Comparison of ENCODE assay signal across 9 cellular contexts in the genomic region with DNA sequence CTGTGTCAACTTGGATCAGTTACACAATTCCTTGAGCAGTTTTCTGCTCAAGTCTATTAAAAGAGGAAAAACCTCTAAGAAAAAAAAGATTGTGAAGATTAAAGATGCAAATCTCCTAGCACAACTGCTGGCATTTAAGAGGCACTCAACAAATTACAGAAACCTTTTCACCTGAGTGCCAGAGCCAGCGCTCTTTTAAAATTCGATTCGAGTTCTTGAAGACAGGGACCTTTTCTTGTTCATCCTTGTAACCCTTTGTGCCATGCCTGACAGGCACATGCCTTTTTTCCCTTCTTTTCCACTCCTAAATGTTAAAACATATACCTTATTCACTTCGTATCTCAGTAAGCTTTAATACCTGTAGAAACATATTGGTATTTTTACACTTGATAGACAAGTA. TPM values are rescaled to one million over a fixed set of nuclear protein-coding genes. Genes with fewer than 3 reads are reported as not detected.
DNase-seq lines count a peak whose midpoint lies in the region; ATAC-seq and TF ChIP-seq lines count a peak whose summit lies in the region.
"Had no signal": no experiment of that assay in that cellular context is flagged by ENCODE, and none has a peak within 500 bp of the region (broad histone marks: within the 10 kb centered on the region; RNA-seq: fewer than 3 reads in every experiment).

No MANE protein-coding gene starts in this region.

- no peak for TF ChIP-seq CTCF in tibial artery (IDR thresholded peaks at IDR 0.05)

- no peaks in the 10 kb centered on the region for H3K9me3 ChIP-seq in tibial artery

- peak overlapping the region; percentile 96 for H3K27ac Mint-ChIP-seq in activated CD8-positive, alpha-beta memory T cell treated with anti-CD3 and anti-CD28 coated beads, Interleukin-2, amount 10 ng/mL, durations not matched to agents 7 days and 5 days
- H3K27ac Mint-ChIP-seq in activated naive CD4-positive, alpha-beta T cell treated with anti-CD3 and anti-CD28 coated beads, Interleukin-2, amount 50 U/mL, for 72 hours = peak overlapping the region; percentile 44 to 98

- no peaks in the 10 kb centered on the region for H3K27me3 ChIP-seq in tibial artery

- ATAC-seq in activated CD8-positive, alpha-beta memory T cell treated with anti-CD3 and anti-CD28 coated beads, Interleukin-2, amount 10 ng/mL, durations not matched to agents 7 days and 5 days = no peak
- ATAC-seq in activated naive CD4-positive, alpha-beta T cell treated with anti-CD3 and anti-CD28 coated beads, Interleukin-2, amount 50 U/mL, for 72 hours = no peak
- ATAC-seq in left colon (peak; percentile 17), GM19467 (IDR thresholded peaks at IDR 0.05; ENCODE audit: unreplicated experiment) (no peak), GM19463 (IDR thresholded peaks at IDR 0.05; ENCODE audit: unreplicated experiment) (no peak)

- H3K36me3 ChIP-seq in tibial artery = peaks cover 0 to 9% (median 0%) of the 10 kb centered on the region in 3 donors

- no peaks in the 10 kb centered on the region for H3K27me3 Mint-ChIP-seq in activated CD8-positive, alpha-beta memory T cell treated with anti-CD3 and anti-CD28 coated beads, Interleukin-2, amount 10 ng/mL, durations not matched to agents 7 days and 5 days

- peaks cover 22% of the 10 kb centered on the region for H3K36me3 Mint-ChIP-seq in activated CD8-positive, alpha-beta memory T cell treated with anti-CD3 and anti-CD28 coated beads, Interleukin-2, amount 10 ng/mL, durations not matched to agents 7 days and 5 days
- peaks cover 17 to 19% of the 10 kb centered on the region in 2 donors for H3K36me3 Mint-ChIP-seq in activated naive CD4-positive, alpha-beta T cell treated with anti-CD3 and anti-CD28 coated beads, Interleukin-2, amount 50 U/mL, for 72 hours

- CTCF ChIA-PET in activated CD8-positive, alpha-beta memory T cell treated with anti-CD3 and anti-CD28 coated beads, Interleukin-2, amount 10 ng/mL, durations not matched to agents 7 days and 5 days (lab: Charles Lee) = no interaction called here

- intact Hi-C loops in left colon (cut with DNase I, micrococcal nuclease) = no loop called here
- intact Hi-C loops in tibial artery (cut with DNase I; ENCODE audit: low total_unique reads) = no loop called here

- peaks cover 33% of the 10 kb centered on the region for H3K4me1 Mint-ChIP-seq in activated CD8-positive, alpha-beta memory T cell treated with anti-CD3 and anti-CD28 coated beads, Interleukin-2, amount 10 ng/mL, durations not matched to agents 7 days and 5 days

- H3K4me3 ChIP-seq in tibial artery = peak overlapping the region; percentile 65 to 67

- peak overlapping the region; percentile 89 for H3K4me3 Mint-ChIP-seq in activated CD8-positive, alpha-beta memory T cell treated with anti-CD3 and anti-CD28 coated beads, Interleukin-2, amount 10 ng/mL, durations not matched to agents 7 days and 5 days

- H3K4me1 ChIP-seq in tibial artery = peaks cover 0 to 23% (median 16%) of the 10 kb centered on the region in 4 donors

- peak overlapping the region; percentile 84 to 88 for H3K27ac ChIP-seq in tibial artery

- no peak for DNase-seq in activated CD8-positive, alpha-beta memory T cell treated with anti-CD3 and anti-CD28 coated beads, Interleukin-2, amount 10 ng/mL, durations not matched to agents 7 days and 5 days
- DNase-seq in activated CD8-positive, alpha-beta memory T cell treated with anti-CD3 and anti-CD28 coated beads, Interleukin-2, amount 50 U/mL, for 48 hours = no peak
- DNase-seq in activated naive CD4-positive, alpha-beta T cell treated with anti-CD3 and anti-CD28 coated beads, Interleukin-2, amount 50 U/mL, for 72 hours (ENCODE audit: low spot score in 2 of 2) = no peak
- DNase-seq in left colon = no peak
- no peak for DNase-seq in tibial artery
- DNase-seq in hepatic stellate cell (ENCODE audit: low spot score) = no peak
- DNase-seq: activated CD4-positive, alpha-beta T cell treated with anti-CD3 and anti-CD28 coated beads for 4 hours had no signal

- H3K9me3 Mint-ChIP-seq in activated CD8-positive, alpha-beta memory T cell treated with anti-CD3 and anti-CD28 coated beads, Interleukin-2, amount 10 ng/mL, durations not matched to agents 7 days and 5 days (ENCODE audit: low read depth) = no peaks in the 10 kb centered on the region
- no peaks in the 10 kb centered on the region for H3K9me3 Mint-ChIP-seq in activated naive CD4-positive, alpha-beta T cell treated with anti-CD3 and anti-CD28 coated beads, Interleukin-2, amount 50 U/mL, for 72 hours

RNA-seq across cellular contexts. Expression of gene NSUN6, which starts 0.8 kb away (rescaled TPM):
- total RNA-seq in activated CD8-positive, alpha-beta memory T cell treated with anti-CD3 and anti-CD28 coated beads, Interleukin-2, amount 10 ng/mL, durations not matched to agents 7 days and 5 days = 10 to 100 TPM; 19.0 to 24.9 TPM
- 10 to 100 TPM; 18.2 to 19.2 TPM for total RNA-seq in activated naive CD4-positive, alpha-beta T cell treated with anti-CD3 and anti-CD28 coated beads, Interleukin-2, amount 50 U/mL, for 72 hours
- total RNA-seq in left colon = 10 to 100 TPM; 10.2 to 13.8 TPM

RNA-seq across cellular contexts. Expression of gene ARL5B, which starts 8.6 kb away (rescaled TPM):
- 10 to 100 TPM; 10.6 to 12.2 TPM for total RNA-seq in activated CD8-positive, alpha-beta memory T cell treated with anti-CD3 and anti-CD28 coated beads, Interleukin-2, amount 10 ng/mL, durations not matched to agents 7 days and 5 days
- 10 to 100 TPM; 13.3 to 19.2 TPM for total RNA-seq in activated naive CD4-positive, alpha-beta T cell treated with anti-CD3 and anti-CD28 coated beads, Interleukin-2, amount 50 U/mL, for 72 hours
- total RNA-seq in left colon = 10 to 100 TPM; 15.2 to 17.4 TPM
